In genomic region chr16:11181242-11181888, GRCh38 we compare ENCODE assay signal across 1 cellular context.
TF ChIP-seq lines count a peak whose summit lies in the region.

No MANE protein-coding gene starts in this region.

TF ChIP-seq in WTC11, 78 proteins besides CTCF, POLR2A, EP300 and RAD21 (continued from another document):
- TF ChIP-seq FOXP4 (CRISPR knock-in tag; IDR thresholded peaks at IDR 0.05): no peak
- TF ChIP-seq USF2 (CRISPR knock-in tag; IDR thresholded peaks at IDR 0.05): no peak
- TF ChIP-seq ERG (CRISPR knock-in tag; IDR thresholded peaks at IDR 0.05): no peak
